In genomic region chr17:50719144-50719923, GRCh38 we compare ENCODE assay signal across 1 cellular context.
A peak's percentile ranks its signal among the peaks of the same experiment; 100 is the strongest.
TF ChIP-seq lines count a peak whose summit lies in the region.

LUC7L3 (plus strand) TSS chr17:50719603; CDS start chr17:50719733, 130 bp downstream.

TF ChIP-seq in HepG2, 621 proteins besides CTCF, POLR2A, EP300 and RAD21 (continued from another document and continues in another):
- TF ChIP-seq HMGXB3 (CRISPR knock-in tag; IDR thresholded peaks at IDR 0.05; ENCODE audit: borderline replicate concordance) (peak; percentile 84), ZSCAN5A (CRISPR knock-in tag; IDR thresholded peaks at IDR 0.05; ENCODE audit: borderline replicate concordance) (no peak), SAP130 (CRISPR knock-in tag; IDR thresholded peaks at IDR 0.05; ENCODE audit: low read depth) (peak; percentile 97), ZFP36L1 (CRISPR knock-in tag; IDR thresholded peaks at IDR 0.05) (no peak; the same call in none of the 2 replicates), ZNF704 (CRISPR knock-in tag; IDR thresholded peaks at IDR 0.05; ENCODE audit: borderline replicate concordance) (0 out of 2 replicates have a peak, but pooled peaks have one; percentile 42), PATZ1 (CRISPR knock-in tag; IDR thresholded peaks at IDR 0.05) (peak; percentile 33; the same call in 1 of the 2 replicates), ZZZ3 (CRISPR knock-in tag; IDR thresholded peaks at IDR 0.05; ENCODE audit: borderline replicate concordance) (peak; percentile 75; the same call in 1 of the 2 replicates), FOXP1 (IDR thresholded peaks at IDR 0.05) (no peak), FOXP1 (CRISPR knock-in tag; IDR thresholded peaks at IDR 0.05) (peak; percentile 46; the same call in 1 of the 2 replicates), KLF6 (CRISPR knock-in tag; IDR thresholded peaks at IDR 0.05) (peak; percentile 98), SRY (CRISPR knock-in tag; IDR thresholded peaks at IDR 0.05) (peak; percentile 94), PAF1 (CRISPR knock-in tag; IDR thresholded peaks at IDR 0.05) (no peak), HDAC2 (CRISPR knock-in tag; IDR thresholded peaks at IDR 0.05) (peak; percentile 66), ZBTB38 (CRISPR knock-in tag; IDR thresholded peaks at IDR 0.05) (peak; percentile 86), MEIS1 (CRISPR knock-in tag; IDR thresholded peaks at IDR 0.05; ENCODE audit: borderline replicate concordance) (peak; percentile 31; the same call in 1 of the 2 replicates), ZNF709 (CRISPR knock-in tag; IDR thresholded peaks at IDR 0.05) (peak; percentile 83), HNRNPL (IDR thresholded peaks at IDR 0.05; ENCODE audit: low read depth, low read length) (no peak; the same call in 1 of the 2 replicates), ZNF574 (CRISPR knock-in tag; IDR thresholded peaks at IDR 0.05) (peak; percentile 92), LCORL (IDR thresholded peaks at IDR 0.05) (peak; percentile 72), LCORL (CRISPR knock-in tag; IDR thresholded peaks at IDR 0.05) (peak; percentile 82), SOX6 (IDR thresholded peaks at IDR 0.05) (no peak), SOX6 (CRISPR knock-in tag; IDR thresholded peaks at IDR 0.05) (peak; percentile 47; the same call in 1 of the 2 replicates), AFF4 (CRISPR knock-in tag; IDR thresholded peaks at IDR 0.05) (0 out of 2 replicates have a peak, but pooled peaks have one; percentile 42), PRDM10 (CRISPR knock-in tag; IDR thresholded peaks at IDR 0.05; ENCODE audit: low read depth) (peak; percentile 70; the same call in 1 of the 2 replicates), RNF2 (conservative IDR thresholded peaks at IDR 0.05; ENCODE audit: low read depth) (peak; percentile 93), MXD3 (CRISPR knock-in tag; IDR thresholded peaks at IDR 0.05) (peak; percentile 93), ZBTB49 (CRISPR knock-in tag; IDR thresholded peaks at IDR 0.05; ENCODE audit: borderline replicate concordance) (0 out of 2 replicates have a peak, but pooled peaks have one; percentile 73), MAZ (IDR thresholded peaks at IDR 0.05; ENCODE audit: borderline replicate concordance, low read depth, low read length) (peak; percentile 30; the same call in 1 of the 2 replicates), MAZ (CRISPR knock-in tag; IDR thresholded peaks at IDR 0.05; ENCODE audit: low read depth) (peak; percentile 95)
